ENCODE assay signal across 9 cellular contexts in genomic region chr11:122202161-122202950, GRCh38.
DNase-seq lines count a peak whose midpoint lies in the region; ATAC-seq lines count a peak whose summit lies in the region.
"Had no signal": no experiment of that assay in that cellular context is flagged by ENCODE, and none has a peak within 500 bp of the region (broad histone marks: within the 10 kb centered on the region; RNA-seq: fewer than 3 reads in every experiment).

No MANE protein-coding gene starts in this region.

- H3K4me3 ChIP-seq in ACC112 (ENCODE audit: low read depth, low read length) (peak overlapping the region; percentile 87), muscle layer of duodenum (ENCODE audit: low read depth in 1 of 2, low read length in 2 of 2) (peak overlapping the region; percentile 63 to 71), trophoblast cell (ENCODE audit: low read depth, low read length) (no peak overlapping the region)
- H3K4me3 ChIP-seq: BLaER1 treated with 17β-estradiol and CSF1 and Interleukin-3, amounts not matched to agents 10 nM and 100 nM had no signal

- ATAC-seq in HG03378 (IDR thresholded peaks at IDR 0.05; ENCODE audit: unreplicated experiment) = no peak

- H4K12ac ChIP-seq in trophoblast cell (ENCODE audit: low read depth, low read length) = no peak overlapping the region

- peak overlapping the region; percentile 97 for H3K27ac ChIP-seq in ACC112 (ENCODE audit: low read depth, low read length)
- peak overlapping the region; percentile 75 for H3K27ac ChIP-seq in epithelial cell of prostate
- peak overlapping the region; percentile 74 for H3K27ac ChIP-seq in muscle layer of duodenum (ENCODE audit: low read length)
- H3K27ac ChIP-seq in trophoblast cell (ENCODE audit: low read depth, low read length) = no peak overlapping the region
- H3K27ac ChIP-seq: BLaER1 treated with 17β-estradiol and CSF1 and Interleukin-3, amounts not matched to agents 10 nM and 100 nM had no signal

- peaks cover 88% of the 10 kb centered on the region for H3K79me2 ChIP-seq in ACC112 (ENCODE audit: control insufficient read depth, insufficient read depth, low read length, unreplicated experiment)
- H3K79me2 ChIP-seq in trophoblast cell (ENCODE audit: control insufficient read depth, insufficient read depth, low read length, poor library complexity) = no peaks in the 10 kb centered on the region

- H2AFZ ChIP-seq in ACC112 (ENCODE audit: low read length, unreplicated experiment) (peak overlapping the region; percentile 34), trophoblast cell (ENCODE audit: insufficient read depth, low read length, poor library complexity) (no peak overlapping the region)

- H2AK5ac ChIP-seq in trophoblast cell (ENCODE audit: low read length) = no peak overlapping the region

- no peak overlapping the region for H2BK120ac ChIP-seq in trophoblast cell (ENCODE audit: insufficient read depth, low read length, poor library complexity)

- WGBS in trophoblast cell (ENCODE audit: extremely low coverage, insufficient coverage, insufficient read length) = no CpG with 5 or more reads among the region's 16 CpGs

- H3K9me3 ChIP-seq in muscle layer of duodenum (ENCODE audit: control insufficient read depth in 1 of 2, low read length in 2 of 2) = no peaks in the 10 kb centered on the region
- H3K9me3 ChIP-seq in trophoblast cell (ENCODE audit: insufficient read depth, low read depth, low read length) = no peaks in the 10 kb centered on the region
- H3K9me3 ChIP-seq: BLaER1 treated with 17β-estradiol and CSF1 and Interleukin-3, amounts not matched to agents 10 nM and 100 nM had no signal

- H3K4me2 ChIP-seq in trophoblast cell (ENCODE audit: low read length) = no peak overlapping the region
- H3K4me2 ChIP-seq: BLaER1 treated with 17β-estradiol and CSF1 and Interleukin-3, amounts not matched to agents 10 nM and 100 nM had no signal

- no peak overlapping the region for H2BK12ac ChIP-seq in trophoblast cell (ENCODE audit: low read length)

- no peak overlapping the region for H4K8ac ChIP-seq in trophoblast cell (ENCODE audit: low read depth, low read length)

- H3K36me3 ChIP-seq in ACC112 (ENCODE audit: insufficient read depth, low read length) = peaks cover 4% of the 10 kb centered on the region; the same call in 1 of the 2 replicates
- H3K36me3 ChIP-seq in muscle layer of duodenum (ENCODE audit: control insufficient read depth in 1 of 2, insufficient read depth in 2 of 2, low read length in 2 of 2) = peaks cover 0 to 2% of the 10 kb centered on the region in 2 donors
- H3K36me3 ChIP-seq in trophoblast cell (ENCODE audit: control insufficient read depth in 1 of 2, insufficient read depth in 2 of 2, low read length in 2 of 2) = no peaks in the 10 kb centered on the region
- H3K36me3 ChIP-seq: BLaER1 treated with 17β-estradiol and CSF1 and Interleukin-3, amounts not matched to agents 10 nM and 100 nM had no signal

- no peak overlapping the region for H4K91ac ChIP-seq in trophoblast cell (ENCODE audit: low read depth, low read length)

- no peak overlapping the region for H3K9ac ChIP-seq in trophoblast cell (ENCODE audit: low read length)
- H3K9ac ChIP-seq: BLaER1 treated with 17β-estradiol and CSF1 and Interleukin-3, amounts not matched to agents 10 nM and 100 nM had no signal

- H3K23ac ChIP-seq in trophoblast cell (ENCODE audit: low read length) = no peak overlapping the region

- H3K18ac ChIP-seq in trophoblast cell (ENCODE audit: low read length) = no peak overlapping the region

- no peak overlapping the region for H3K4ac ChIP-seq in trophoblast cell (ENCODE audit: low read depth, low read length)

- peaks cover 82% of the 10 kb centered on the region for H3K4me1 ChIP-seq in ACC112 (ENCODE audit: control insufficient read depth, insufficient read depth, low read length, unreplicated experiment)
- peaks cover 3 to 7% of the 10 kb centered on the region in 2 donors for H3K4me1 ChIP-seq in muscle layer of duodenum (ENCODE audit: control insufficient read depth in 1 of 2, insufficient read depth in 2 of 2, low read length in 2 of 2)
- H3K4me1 ChIP-seq in trophoblast cell (ENCODE audit: control insufficient read depth in 1 of 2, insufficient read depth in 2 of 2, low read length in 2 of 2) = peaks cover 0 to 7% of the 10 kb centered on the region in 2 experiments

- H3K27me3 ChIP-seq in ACC112 (ENCODE audit: insufficient read depth, low read length) = no peaks in the 10 kb centered on the region
- no peaks in the 10 kb centered on the region for H3K27me3 ChIP-seq in muscle layer of duodenum (ENCODE audit: low read depth, low read length)
- H3K27me3 ChIP-seq in trophoblast cell (ENCODE audit: insufficient read depth, low read length) = no peaks in the 10 kb centered on the region
- H3K27me3 ChIP-seq: BLaER1 treated with 17β-estradiol and CSF1 and Interleukin-3, amounts not matched to agents 10 nM and 100 nM had no signal

- DNase-seq in M059J (ENCODE audit: low read depth) = peak; percentile 88
- no peak for DNase-seq in epithelial cell of prostate (ENCODE audit: low read depth, low spot score)
- no peak for DNase-seq in NAMALWA (ENCODE audit: low spot score)
- DNase-seq in NCI-H146 treated with DMSO at 0.1 percent for 48 hours (lab: John Stamatoyannopoulos, UW; ENCODE audit: unreplicated experiment) = no peak
- no peak for DNase-seq in trophoblast cell

- no peak overlapping the region for H2BK5ac ChIP-seq in trophoblast cell (ENCODE audit: low read depth, low read length, poor library complexity)

- no peaks in the 10 kb centered on the region for H3K79me1 ChIP-seq in trophoblast cell (ENCODE audit: low read length)

- H3K14ac ChIP-seq in trophoblast cell (ENCODE audit: low read length) = no peak overlapping the region
